8 cellular contexts compared by ENCODE assay signal in the genomic region with DNA sequence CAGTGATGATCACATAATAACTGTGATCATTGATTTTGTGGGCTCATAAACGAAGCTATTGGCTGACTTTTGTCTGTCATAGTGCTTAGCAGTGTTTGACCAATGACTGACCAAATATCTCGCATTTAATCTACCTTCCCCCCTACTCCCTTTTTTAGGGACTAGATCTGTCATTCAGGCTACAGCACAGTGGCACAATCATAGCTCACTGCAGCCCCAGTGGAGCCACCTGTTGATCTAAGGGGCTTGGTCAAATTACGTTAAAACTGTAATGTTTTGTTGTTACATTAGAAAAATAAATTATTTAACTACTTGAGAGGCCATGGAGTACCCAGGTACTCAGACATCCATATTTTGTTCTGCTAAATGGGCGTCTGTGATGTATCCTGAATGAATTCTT. TPM values are rescaled to one million over a fixed set of nuclear protein-coding genes. Genes with fewer than 3 reads are reported as not detected.
DNase-seq lines count a peak whose midpoint lies in the region; ATAC-seq and TF ChIP-seq lines count a peak whose summit lies in the region.

No MANE protein-coding gene starts in this region.

- H3K4me3 Mint-ChIP-seq in stimulated activated memory B cell treated with anti-CD40 and anti-IgM and Interleukin-4, amounts not matched to agents 10 μg/mL and 1 μg/mL and 100 μg/mL, for 72 hours = no peak overlapping the region

- POLR2A ChIA-PET in SK-N-SH (lab: Yijun Ruan, JAX) = no interaction called here

- H3K36me3 Mint-ChIP-seq in stimulated activated memory B cell treated with anti-CD40 and anti-IgM and Interleukin-4, amounts not matched to agents 10 μg/mL and 1 μg/mL and 100 μg/mL, for 72 hours = no peaks in the 10 kb centered on the region

- peaks cover 16% of the 10 kb centered on the region for H3K4me1 Mint-ChIP-seq in stimulated activated memory B cell treated with anti-CD40 and anti-IgM and Interleukin-4, amounts not matched to agents 10 μg/mL and 1 μg/mL and 100 μg/mL, for 72 hours

- H3K36me3 ChIP-seq in SK-N-SH (replicated peaks in 1 of 2; ENCODE audit: control insufficient read depth in 1 of 2, insufficient read depth in 2 of 2, low read length in 1 of 2) (no peaks in the 10 kb centered on the region), SJSA1 (0 out of 2 replicates have a peak, but pooled peaks cover 3% of the 10 kb centered on the region)

- H3K27me3 ChIP-seq in SK-N-SH (ENCODE audit: insufficient read depth) (no peaks in the 10 kb centered on the region), SJSA1 (replicated peaks) (no peaks in the 10 kb centered on the region)

- no peaks in the 10 kb centered on the region for H3K27me3 Mint-ChIP-seq in stimulated activated memory B cell treated with anti-CD40 and anti-IgM and Interleukin-4, amounts not matched to agents 10 μg/mL and 1 μg/mL and 100 μg/mL, for 72 hours

- peaks cover 4% of the 10 kb centered on the region for H3F3A ChIP-seq in SK-N-SH (replicated peaks; ENCODE audit: insufficient read depth)

- CTCF ChIA-PET in SK-N-SH (lab: Yijun Ruan, JAX) = interaction anchor here (2.4 kb wide), 1 partner anchor 110 kb away, joined by 7 read pairs; no protein-coding TSS in a partner anchor

- peak overlapping the region in 1 of 2 experiments; percentile 93; a peak in 3 of 4 replicates for H3K27ac ChIP-seq in SK-N-SH (ENCODE audit: low read depth in 2 of 2, low read length in 1 of 2)
- no peak overlapping the region; the same call in 1 of the 2 replicates for H3K27ac ChIP-seq in SJSA1

- H2AFZ ChIP-seq in SK-N-SH (ENCODE audit: low read depth) = no peak overlapping the region

- peak overlapping the region; percentile 73 for H3K4me2 ChIP-seq in SK-N-SH

- peak overlapping the region; percentile 90 for H3K27ac Mint-ChIP-seq in stimulated activated memory B cell treated with anti-CD40 and anti-IgM and Interleukin-4, amounts not matched to agents 10 μg/mL and 1 μg/mL and 100 μg/mL, for 72 hours

- H3K9me2 ChIP-seq in SK-N-SH = no peaks in the 10 kb centered on the region

- H3K9me3 Mint-ChIP-seq in stimulated activated memory B cell treated with anti-CD40 and anti-IgM and Interleukin-4, amounts not matched to agents 10 μg/mL and 1 μg/mL and 100 μg/mL, for 72 hours = no peaks in the 10 kb centered on the region

- H3K79me2 ChIP-seq in SK-N-SH (ENCODE audit: insufficient read depth) = peaks cover 48% of the 10 kb centered on the region

- no peaks in the 10 kb centered on the region; a peak in 1 of 4 replicates for H3K4me1 ChIP-seq in SK-N-SH (ENCODE audit: control insufficient read depth in 1 of 2, insufficient read depth in 2 of 2, low read depth in 1 of 2, low read length in 1 of 2)
- no peaks in the 10 kb centered on the region; the same call in 1 of the 2 replicates for H3K4me1 ChIP-seq in SJSA1 (replicated peaks)

- no peak for TF ChIP-seq RAD21 in SK-N-SH (IDR thresholded peaks at IDR 0.05; ENCODE audit: low read length)

- TF ChIP-seq CTCF in SK-N-SH (IDR thresholded peaks at IDR 0.05) = no peak
- TF ChIP-seq CTCF in fibroblast of the aortic adventitia (IDR thresholded peaks at IDR 0.05; ENCODE audit: insufficient read depth, low read length) = no peak

- H4K20me1 ChIP-seq in SK-N-SH (ENCODE audit: insufficient read depth) = no peaks in the 10 kb centered on the region

- TF ChIP-seq EP300 in SK-N-SH (IDR thresholded peaks at IDR 0.05; ENCODE audit: borderline replicate concordance in 1 of 2, low read depth in 1 of 2, low read length in 1 of 2) = no peak

- DNase-seq in SK-N-SH (no peak), SJSA1 (ENCODE audit: low read depth in 1 of 2, low spot score in 2 of 2) (no peak), fibroblast of the aortic adventitia (ENCODE audit: low read depth) (no peak), kidney tubule cell (ENCODE audit: low spot score) (no peak)

- 13% methylated on average over 4 of the region's 4 CpGs for WGBS in SK-N-SH (ENCODE audit: low lambda C conversion rate)

- ATAC-seq in SK-N-SH treated with all-trans-retinoic acid at 6 μM for 48 hours (no peak), GM21619 (IDR thresholded peaks at IDR 0.05; ENCODE audit: unreplicated experiment) (no peak), HG03280 (IDR thresholded peaks at IDR 0.05; ENCODE audit: unreplicated experiment) (no peak)
- no peak for ATAC-seq in stimulated activated memory B cell treated with anti-CD40 and anti-IgM and Interleukin-4, amounts not matched to agents 10 μg/mL and 1 μg/mL and 100 μg/mL, for 72 hours

- H3K9me3 ChIP-seq in SK-N-SH (no peaks in the 10 kb centered on the region), SJSA1 (replicated peaks) (no peaks in the 10 kb centered on the region)

- H3K9ac ChIP-seq in SK-N-SH = peak overlapping the region; percentile 88; the same call in 1 of the 2 replicates

- H3K4me3 ChIP-seq in SK-N-SH (ENCODE audit: low read depth in 2 of 2, low read length in 1 of 2) = peak overlapping the region; percentile 64 to 66
- H3K4me3 ChIP-seq in SJSA1 = peak overlapping the region; percentile 65
- H3K4me3 ChIP-seq in fibroblast of the aortic adventitia (ENCODE audit: low read depth, low read length) = peak overlapping the region; percentile 23

TF ChIP-seq in SK-N-SH, 30 proteins besides CTCF, POLR2A, EP300 and RAD21:
- TF ChIP-seq RCOR1 (IDR thresholded peaks at IDR 0.05; ENCODE audit: low read length) (no peak), TAF1 (IDR thresholded peaks at IDR 0.05; ENCODE audit: borderline replicate concordance, low read depth, low read length) (no peak), CHD2 (IDR thresholded peaks at IDR 0.05; ENCODE audit: low read length, partially characterized antibody) (no peak), MEF2A (IDR thresholded peaks at IDR 0.05; ENCODE audit: borderline replicate concordance, low read depth) (no peak), RFX5 (IDR thresholded peaks at IDR 0.05; ENCODE audit: low read length) (no peak)

TF ChIP-seq in SK-N-SH treated with all-trans-retinoic acid at 6 μM for 48 hours, 23 proteins besides CTCF, POLR2A, EP300 and RAD21 (continues in another document):
- no peak for TF ChIP-seq OSR1 (CRISPR knock-in tag; IDR thresholded peaks at IDR 0.05)
- TF ChIP-seq TCF4 (CRISPR knock-in tag; IDR thresholded peaks at IDR 0.05; ENCODE audit: borderline replicate concordance) = no peak
- TF ChIP-seq, protein P1, sequence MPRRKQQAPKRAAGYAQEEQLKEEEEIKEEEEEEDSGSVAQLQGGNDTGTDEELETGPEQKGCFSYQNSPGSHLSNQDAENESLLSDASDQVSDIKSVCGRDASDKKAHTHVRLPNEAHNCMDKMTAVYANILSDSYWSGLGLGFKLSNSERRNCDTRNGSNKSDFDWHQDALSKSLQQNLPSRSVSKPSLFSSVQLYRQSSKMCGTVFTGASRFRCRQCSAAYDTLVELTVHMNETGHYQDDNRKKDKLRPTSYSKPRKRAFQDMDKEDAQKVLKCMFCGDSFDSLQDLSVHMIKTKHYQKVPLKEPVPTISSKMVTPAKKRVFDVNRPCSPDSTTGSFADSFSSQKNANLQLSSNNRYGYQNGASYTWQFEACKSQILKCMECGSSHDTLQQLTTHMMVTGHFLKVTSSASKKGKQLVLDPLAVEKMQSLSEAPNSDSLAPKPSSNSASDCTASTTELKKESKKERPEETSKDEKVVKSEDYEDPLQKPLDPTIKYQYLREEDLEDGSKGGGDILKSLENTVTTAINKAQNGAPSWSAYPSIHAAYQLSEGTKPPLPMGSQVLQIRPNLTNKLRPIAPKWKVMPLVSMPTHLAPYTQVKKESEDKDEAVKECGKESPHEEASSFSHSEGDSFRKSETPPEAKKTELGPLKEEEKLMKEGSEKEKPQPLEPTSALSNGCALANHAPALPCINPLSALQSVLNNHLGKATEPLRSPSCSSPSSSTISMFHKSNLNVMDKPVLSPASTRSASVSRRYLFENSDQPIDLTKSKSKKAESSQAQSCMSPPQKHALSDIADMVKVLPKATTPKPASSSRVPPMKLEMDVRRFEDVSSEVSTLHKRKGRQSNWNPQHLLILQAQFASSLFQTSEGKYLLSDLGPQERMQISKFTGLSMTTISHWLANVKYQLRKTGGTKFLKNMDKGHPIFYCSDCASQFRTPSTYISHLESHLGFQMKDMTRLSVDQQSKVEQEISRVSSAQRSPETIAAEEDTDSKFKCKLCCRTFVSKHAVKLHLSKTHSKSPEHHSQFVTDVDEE (CRISPR knock-in tag; IDR thresholded peaks at IDR 0.05) = no peak

RNA-seq across cellular contexts. Expression of gene FUNDC2, which starts 1.5 kb away (rescaled TPM):
- 55.9 and 73.1 TPM in 2 replicates for polyA plus RNA-seq in SK-N-SH (2012; rRNA removed)
- 75.0 and 87.5 TPM in 2 replicates for polyA plus RNA-seq in SK-N-SH (2012; cell fraction: cytosol; rRNA removed)
- 27.2 and 30.0 TPM in 2 replicates for polyA plus RNA-seq in SK-N-SH (2012; cell fraction: nucleus; rRNA removed)
- total RNA-seq in SJSA1 (2014; rRNA removed; shearing (Covaris generic)) = 62.6 and 63.8 TPM in 2 replicates
- total RNA-seq in fibroblast of the aortic adventitia (ENCODE audit: low replicate concordance) = 61.5 and 143 TPM in 2 replicates

RNA-seq across cellular contexts. Expression of gene F8, which starts 5.7 kb away (rescaled TPM):
- 2.5 and 4.2 TPM in 2 replicates for polyA plus RNA-seq in SK-N-SH (2012; rRNA removed)
- 4.2 TPM in 2 replicates for polyA plus RNA-seq in SK-N-SH (2012; cell fraction: cytosol; rRNA removed)
- 0.80 and 1.7 TPM in 2 replicates for polyA plus RNA-seq in SK-N-SH (2012; cell fraction: nucleus; rRNA removed)
- total RNA-seq in SJSA1 (2014; rRNA removed; shearing (Covaris generic)) = 3.3 and 3.7 TPM in 2 replicates
- 6.4 and 7.8 TPM in 2 replicates for total RNA-seq in fibroblast of the aortic adventitia (ENCODE audit: low replicate concordance)

RNA-seq across cellular contexts. Expression of gene CMC4, which starts 42.7 kb away (rescaled TPM):
- 11.8 and 12.0 TPM in 2 replicates for polyA plus RNA-seq in SK-N-SH (2012; rRNA removed)
- 12.8 and 13.3 TPM in 2 replicates for polyA plus RNA-seq in SK-N-SH (2012; cell fraction: cytosol; rRNA removed)
- polyA plus RNA-seq in SK-N-SH (2012; cell fraction: nucleus; rRNA removed) = 7.7 and 8.1 TPM in 2 replicates
- 25.1 and 38.5 TPM in 2 replicates for total RNA-seq in SJSA1 (2014; rRNA removed; shearing (Covaris generic))
- total RNA-seq in fibroblast of the aortic adventitia (ENCODE audit: low replicate concordance) = 15.0 and 15.3 TPM in 2 replicates

RNA-seq across cellular contexts. Expression of gene MTCP1, which starts 42.7 kb away (rescaled TPM):
- polyA plus RNA-seq in SK-N-SH (2012; rRNA removed) = 3.7 and 4.9 TPM in 2 replicates
- polyA plus RNA-seq in SK-N-SH (2012; cell fraction: cytosol; rRNA removed) = 3.6 and 11.9 TPM in 2 replicates
- polyA plus RNA-seq in SK-N-SH (2012; cell fraction: nucleus; rRNA removed) = 8.2 and 16.0 TPM in 2 replicates
- total RNA-seq in SJSA1 (2014; rRNA removed; shearing (Covaris generic)) = 2.0 and 2.1 TPM in 2 replicates
- 1.6 TPM in 2 replicates for total RNA-seq in fibroblast of the aortic adventitia (ENCODE audit: low replicate concordance)

RNA-seq across cellular contexts. Expression of gene BRCC3, which starts 43.1 kb away (rescaled TPM):
- polyA plus RNA-seq in SK-N-SH (2012; rRNA removed) = 11.2 and 16.6 TPM in 2 replicates
- polyA plus RNA-seq in SK-N-SH (2012; cell fraction: cytosol; rRNA removed) = 15.2 and 16.1 TPM in 2 replicates
- 4.5 and 11.0 TPM in 2 replicates for polyA plus RNA-seq in SK-N-SH (2012; cell fraction: nucleus; rRNA removed)
- 5.4 and 12.1 TPM in 2 replicates for total RNA-seq in SJSA1 (2014; rRNA removed; shearing (Covaris generic))
- total RNA-seq in fibroblast of the aortic adventitia (ENCODE audit: low replicate concordance) = 8.5 and 17.4 TPM in 2 replicates
